ENCODE assay signal across 3 cellular contexts in the genomic region with DNA sequence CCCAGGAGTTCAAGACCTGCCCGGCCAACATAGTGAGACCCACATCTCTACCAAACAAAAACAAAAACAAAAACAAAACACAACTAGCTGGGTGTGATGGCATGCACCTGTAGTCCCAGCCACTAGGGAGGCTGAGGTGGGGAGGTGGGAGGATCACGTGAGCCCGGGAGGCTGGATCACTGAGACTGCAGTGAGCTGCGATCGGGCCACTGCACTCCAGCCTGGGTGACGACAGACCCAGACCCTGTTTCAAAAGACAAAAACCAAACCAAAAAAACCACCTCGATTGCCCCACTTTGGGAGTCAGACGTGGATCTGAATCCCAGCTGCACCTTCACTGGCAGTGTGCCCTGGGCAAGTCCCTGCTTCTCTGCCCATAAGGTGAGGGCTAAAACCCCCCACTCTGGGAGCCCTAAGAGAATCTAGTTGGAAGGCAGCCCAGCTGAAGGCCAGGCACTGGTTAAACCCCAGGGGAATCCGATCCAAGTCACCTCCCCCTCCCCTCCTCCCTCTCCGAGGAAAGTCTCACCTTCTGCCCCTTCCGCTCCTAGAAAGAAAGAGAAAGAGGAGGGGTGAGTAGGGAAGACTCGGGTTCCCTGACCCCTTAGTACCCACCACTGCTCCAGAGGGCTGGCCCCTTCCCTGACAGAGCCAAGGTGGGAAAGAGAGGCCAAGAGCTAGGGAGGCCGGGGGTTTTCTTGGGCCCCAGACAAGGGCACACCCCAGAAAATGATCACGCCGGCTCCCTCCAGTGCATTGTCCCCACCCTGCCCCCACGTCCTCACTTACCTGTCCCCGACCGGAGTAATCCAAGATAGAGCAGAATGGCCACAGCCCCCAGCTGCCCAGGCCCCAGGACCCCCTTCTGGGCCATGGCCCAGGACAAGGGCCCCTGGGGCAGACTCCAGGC.
TF ChIP-seq lines count a peak whose summit lies in the region.

No MANE protein-coding gene starts in this region.

TF ChIP-seq in A549, 52 proteins besides CTCF, POLR2A, EP300 and RAD21:
- TF ChIP-seq ZC3H11A (IDR thresholded peaks at IDR 0.05) (no peak), MAZ (IDR thresholded peaks at IDR 0.05; ENCODE audit: borderline replicate concordance, low read depth, low read length) (no peak), RCOR1 (IDR thresholded peaks at IDR 0.05; ENCODE audit: low read depth, low read length) (no peak), NPAS2 (CRISPR knock-in tag; IDR thresholded peaks at IDR 0.05; ENCODE audit: borderline replicate concordance) (no peak), CBX8 (IDR thresholded peaks at IDR 0.05) (no peak), GATA3 (IDR thresholded peaks at IDR 0.05; ENCODE audit: borderline replicate concordance) (no peak), JUNB (IDR thresholded peaks at IDR 0.05) (no peak)
- TF ChIP-seq, protein P1, sequence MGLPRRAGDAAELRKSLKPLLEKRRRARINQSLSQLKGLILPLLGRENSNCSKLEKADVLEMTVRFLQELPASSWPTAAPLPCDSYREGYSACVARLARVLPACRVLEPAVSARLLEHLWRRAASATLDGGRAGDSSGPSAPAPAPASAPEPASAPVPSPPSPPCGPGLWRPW (IDR thresholded peaks at IDR 0.05) = no peak

TF ChIP-seq in WTC11, 78 proteins besides CTCF, POLR2A, EP300 and RAD21 (continues in another document):
- no peak for TF ChIP-seq ZNF232 (CRISPR knock-in tag; IDR thresholded peaks at IDR 0.05)
- TF ChIP-seq ZNF671 (CRISPR knock-in tag; IDR thresholded peaks at IDR 0.05) = no peak
- TF ChIP-seq NFYB (CRISPR knock-in tag; conservative IDR thresholded peaks at IDR 0.05; ENCODE audit: low read depth) = no peak
- TF ChIP-seq SMAD3 (CRISPR knock-in tag; IDR thresholded peaks at IDR 0.05; ENCODE audit: borderline replicate concordance) = no peak
- TF ChIP-seq, protein P2, sequence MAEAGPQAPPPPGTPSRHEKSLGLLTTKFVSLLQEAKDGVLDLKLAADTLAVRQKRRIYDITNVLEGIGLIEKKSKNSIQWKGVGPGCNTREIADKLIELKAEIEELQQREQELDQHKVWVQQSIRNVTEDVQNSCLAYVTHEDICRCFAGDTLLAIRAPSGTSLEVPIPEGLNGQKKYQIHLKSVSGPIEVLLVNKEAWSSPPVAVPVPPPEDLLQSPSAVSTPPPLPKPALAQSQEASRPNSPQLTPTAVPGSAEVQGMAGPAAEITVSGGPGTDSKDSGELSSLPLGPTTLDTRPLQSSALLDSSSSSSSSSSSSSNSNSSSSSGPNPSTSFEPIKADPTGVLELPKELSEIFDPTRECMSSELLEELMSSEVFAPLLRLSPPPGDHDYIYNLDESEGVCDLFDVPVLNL (CRISPR knock-in tag; IDR thresholded peaks at IDR 0.05; ENCODE audit: borderline replicate concordance, low read depth) = no peak
- TF ChIP-seq SMAD4 (CRISPR knock-in tag; IDR thresholded peaks at IDR 0.05) = no peak
- TF ChIP-seq, protein P3, sequence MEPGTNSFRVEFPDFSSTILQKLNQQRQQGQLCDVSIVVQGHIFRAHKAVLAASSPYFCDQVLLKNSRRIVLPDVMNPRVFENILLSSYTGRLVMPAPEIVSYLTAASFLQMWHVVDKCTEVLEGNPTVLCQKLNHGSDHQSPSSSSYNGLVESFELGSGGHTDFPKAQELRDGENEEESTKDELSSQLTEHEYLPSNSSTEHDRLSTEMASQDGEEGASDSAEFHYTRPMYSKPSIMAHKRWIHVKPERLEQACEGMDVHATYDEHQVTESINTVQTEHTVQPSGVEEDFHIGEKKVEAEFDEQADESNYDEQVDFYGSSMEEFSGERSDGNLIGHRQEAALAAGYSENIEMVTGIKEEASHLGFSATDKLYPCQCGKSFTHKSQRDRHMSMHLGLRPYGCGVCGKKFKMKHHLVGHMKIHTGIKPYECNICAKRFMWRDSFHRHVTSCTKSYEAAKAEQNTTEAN (CRISPR knock-in tag; IDR thresholded peaks at IDR 0.05) = no peak
- TF ChIP-seq, protein P4, sequence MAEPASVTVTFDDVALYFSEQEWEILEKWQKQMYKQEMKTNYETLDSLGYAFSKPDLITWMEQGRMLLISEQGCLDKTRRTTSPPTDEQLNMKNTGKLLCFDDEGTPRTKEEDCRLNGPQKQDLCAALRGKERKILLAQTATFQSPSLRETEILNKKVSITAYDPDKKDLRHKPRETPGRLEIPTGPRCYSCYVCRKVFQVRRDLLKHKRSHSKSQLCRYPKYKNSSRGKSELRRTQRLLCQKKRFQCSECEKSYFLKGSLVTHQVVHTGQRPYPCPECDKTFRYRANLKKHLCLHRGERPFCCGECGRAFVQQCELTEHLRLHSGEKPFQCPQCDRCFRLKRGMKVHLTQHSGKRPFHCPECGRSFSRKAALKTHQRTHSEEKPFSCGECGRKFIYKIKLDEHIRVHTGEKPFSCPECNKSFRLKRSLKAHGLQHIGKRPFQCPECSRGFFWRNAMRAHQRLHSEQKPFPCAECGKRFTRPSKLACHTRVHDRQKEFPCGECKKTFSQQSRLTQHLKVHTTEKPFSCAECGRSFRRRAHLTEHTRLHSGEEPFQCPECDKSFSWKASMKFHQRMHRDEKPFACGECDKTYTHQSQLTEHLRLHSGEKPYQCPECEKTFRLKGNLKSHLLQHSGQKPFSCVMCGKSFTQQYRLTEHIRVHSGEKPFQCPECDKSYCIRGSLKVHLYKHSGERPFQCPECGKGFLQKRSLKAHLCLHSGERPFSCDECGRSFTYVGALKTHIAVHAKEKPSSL (CRISPR knock-in tag; conservative IDR thresholded peaks at IDR 0.05) = no peak
- TF ChIP-seq TP53 (CRISPR knock-in tag; IDR thresholded peaks at IDR 0.05) = no peak
- TF ChIP-seq IRF2 (CRISPR knock-in tag; IDR thresholded peaks at IDR 0.05; ENCODE audit: borderline replicate concordance, low read depth) = no peak
- TF ChIP-seq, protein P5, sequence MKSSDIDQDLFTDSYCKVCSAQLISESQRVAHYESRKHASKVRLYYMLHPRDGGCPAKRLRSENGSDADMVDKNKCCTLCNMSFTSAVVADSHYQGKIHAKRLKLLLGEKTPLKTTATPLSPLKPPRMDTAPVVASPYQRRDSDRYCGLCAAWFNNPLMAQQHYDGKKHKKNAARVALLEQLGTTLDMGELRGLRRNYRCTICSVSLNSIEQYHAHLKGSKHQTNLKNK (CRISPR knock-in tag; IDR thresholded peaks at IDR 0.05) = 0 out of 2 replicates have a peak, but pooled peaks have one; percentile 11
- no peak for TF ChIP-seq ELF4 (CRISPR knock-in tag; IDR thresholded peaks at IDR 0.05; ENCODE audit: low read depth)
- no peak for TF ChIP-seq PRRX2 (CRISPR knock-in tag; IDR thresholded peaks at IDR 0.05)
- TF ChIP-seq TCF7 (CRISPR knock-in tag; IDR thresholded peaks at IDR 0.05; ENCODE audit: low read depth) = no peak
- TF ChIP-seq, protein P6, sequence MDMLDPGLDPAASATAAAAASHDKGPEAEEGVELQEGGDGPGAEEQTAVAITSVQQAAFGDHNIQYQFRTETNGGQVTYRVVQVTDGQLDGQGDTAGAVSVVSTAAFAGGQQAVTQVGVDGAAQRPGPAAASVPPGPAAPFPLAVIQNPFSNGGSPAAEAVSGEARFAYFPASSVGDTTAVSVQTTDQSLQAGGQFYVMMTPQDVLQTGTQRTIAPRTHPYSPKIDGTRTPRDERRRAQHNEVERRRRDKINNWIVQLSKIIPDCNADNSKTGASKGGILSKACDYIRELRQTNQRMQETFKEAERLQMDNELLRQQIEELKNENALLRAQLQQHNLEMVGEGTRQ (CRISPR knock-in tag; IDR thresholded peaks at IDR 0.05) = peak; percentile 90
- TF ChIP-seq JUN (CRISPR knock-in tag; IDR thresholded peaks at IDR 0.05) = no peak
- no peak for TF ChIP-seq ZNF396 (CRISPR knock-in tag; IDR thresholded peaks at IDR 0.05; ENCODE audit: borderline replicate concordance)
- no peak for TF ChIP-seq MYBL2 (CRISPR knock-in tag; IDR thresholded peaks at IDR 0.05)
- no peak for TF ChIP-seq HMGA2 (CRISPR knock-in tag; IDR thresholded peaks at IDR 0.05)
- TF ChIP-seq ATF1 (CRISPR knock-in tag; IDR thresholded peaks at IDR 0.05) = no peak
- TF ChIP-seq CREM (CRISPR knock-in tag; IDR thresholded peaks at IDR 0.05) = no peak
- TF ChIP-seq RORB (CRISPR knock-in tag; IDR thresholded peaks at IDR 0.05) = no peak
- no peak for TF ChIP-seq ZNF263 (CRISPR knock-in tag; IDR thresholded peaks at IDR 0.05; ENCODE audit: low read depth)

TF ChIP-seq in liver, 16 proteins besides CTCF, POLR2A, EP300 and RAD21:
- TF ChIP-seq HNF4A (conservative IDR thresholded peaks at IDR 0.05) = peak in 1 of 2 donors; percentile 29
- TF ChIP-seq, protein P7, sequence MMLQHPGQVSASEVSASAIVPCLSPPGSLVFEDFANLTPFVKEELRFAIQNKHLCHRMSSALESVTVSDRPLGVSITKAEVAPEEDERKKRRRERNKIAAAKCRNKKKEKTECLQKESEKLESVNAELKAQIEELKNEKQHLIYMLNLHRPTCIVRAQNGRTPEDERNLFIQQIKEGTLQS (IDR thresholded peaks at IDR 0.05) = no peak
- no peak for TF ChIP-seq JUND (IDR thresholded peaks at IDR 0.05)
- TF ChIP-seq NR2F2 (IDR thresholded peaks at IDR 0.05) = no peak
- no peak for TF ChIP-seq HNF4G (IDR thresholded peaks at IDR 0.05)
- TF ChIP-seq RXRA (IDR thresholded peaks at IDR 0.05) = peak in 1 of 2 donors; percentile 34
- TF ChIP-seq, protein P8, sequence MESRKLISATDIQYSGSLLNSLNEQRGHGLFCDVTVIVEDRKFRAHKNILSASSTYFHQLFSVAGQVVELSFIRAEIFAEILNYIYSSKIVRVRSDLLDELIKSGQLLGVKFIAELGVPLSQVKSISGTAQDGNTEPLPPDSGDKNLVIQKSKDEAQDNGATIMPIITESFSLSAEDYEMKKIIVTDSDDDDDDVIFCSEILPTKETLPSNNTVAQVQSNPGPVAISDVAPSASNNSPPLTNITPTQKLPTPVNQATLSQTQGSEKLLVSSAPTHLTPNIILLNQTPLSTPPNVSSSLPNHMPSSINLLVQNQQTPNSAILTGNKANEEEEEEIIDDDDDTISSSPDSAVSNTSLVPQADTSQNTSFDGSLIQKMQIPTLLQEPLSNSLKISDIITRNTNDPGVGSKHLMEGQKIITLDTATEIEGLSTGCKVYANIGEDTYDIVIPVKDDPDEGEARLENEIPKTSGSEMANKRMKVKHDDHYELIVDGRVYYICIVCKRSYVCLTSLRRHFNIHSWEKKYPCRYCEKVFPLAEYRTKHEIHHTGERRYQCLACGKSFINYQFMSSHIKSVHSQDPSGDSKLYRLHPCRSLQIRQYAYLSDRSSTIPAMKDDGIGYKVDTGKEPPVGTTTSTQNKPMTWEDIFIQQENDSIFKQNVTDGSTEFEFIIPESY (IDR thresholded peaks at IDR 0.05) = no peak
- TF ChIP-seq TAF1 (conservative IDR thresholded peaks at IDR 0.05) = peak; percentile 30
